ENCODE assay signal across 1 cellular context in genomic region chrX:24025741-24026402, GRCh38.
TF ChIP-seq lines count a peak whose summit lies in the region.

No MANE protein-coding gene starts in this region.

TF ChIP-seq in K562, 482 proteins besides CTCF, POLR2A, EP300 and RAD21 (continued from another document and continues in another):
- TF ChIP-seq ZNF57 (CRISPR knock-in tag; IDR thresholded peaks at IDR 0.05) (no peak), HNRNPH1 (optimal IDR thresholded peaks at IDR 0.05; ENCODE audit: low read depth, low read length) (no peak), ZNF347 (CRISPR knock-in tag; IDR thresholded peaks at IDR 0.05; ENCODE audit: low read depth) (no peak), HDAC2 (IDR thresholded peaks at IDR 0.05) (no peak), YY1 (IDR thresholded peaks at IDR 0.05; ENCODE audit: borderline replicate concordance in 1 of 3, control insufficient read depth in 1 of 3, extremely low read depth in 1 of 3, insufficient read depth in 3 of 3, insufficient read length in 1 of 3, insufficient replicate concordance in 2 of 3, low read depth in 1 of 3, low read length in 2 of 3) (no peak), PYGO2 (tag; IDR thresholded peaks at IDR 0.05) (no peak), FOXM1 (IDR thresholded peaks at IDR 0.05; ENCODE audit: low read depth) (no peak), FOXM1 (CRISPR knock-in tag; IDR thresholded peaks at IDR 0.05; ENCODE audit: low read depth) (no peak), NR2C2 (CRISPR knock-in tag; IDR thresholded peaks at IDR 0.05) (no peak), NR2C2 (tag; IDR thresholded peaks at IDR 0.05) (peak; percentile 34; the same call in 1 of the 2 replicates), CHCHD3 (CRISPR knock-in tag; IDR thresholded peaks at IDR 0.05) (no peak), MAFF (IDR thresholded peaks at IDR 0.05; ENCODE audit: low read length) (no peak), DIDO1 (tag; IDR thresholded peaks at IDR 0.05; ENCODE audit: low read depth) (no peak), ZNF644 (tag; IDR thresholded peaks at IDR 0.05; ENCODE audit: low read depth) (no peak), BMI1 (IDR thresholded peaks at IDR 0.05; ENCODE audit: low read length) (no peak), TSC22D4 (tag; IDR thresholded peaks at IDR 0.05) (no peak), RCOR1 (IDR thresholded peaks at IDR 0.05; ENCODE audit: borderline replicate concordance in 1 of 2, low read depth in 2 of 2, low read length in 2 of 2) (no peak), ZNF184 (CRISPR knock-in tag; IDR thresholded peaks at IDR 0.05) (no peak), ZNF589 (CRISPR knock-in tag; IDR thresholded peaks at IDR 0.05; ENCODE audit: low read depth) (peak; percentile 66; the same call in 1 of the 2 replicates), ZNF165 (CRISPR knock-in tag; IDR thresholded peaks at IDR 0.05; ENCODE audit: borderline replicate concordance) (no peak), SMARCC2 (IDR thresholded peaks at IDR 0.05; ENCODE audit: low read depth) (peak; percentile 29; the same call in 1 of the 2 replicates), NFE2 (IDR thresholded peaks at IDR 0.05; ENCODE audit: low read depth) (no peak), ZBTB17 (CRISPR knock-in tag; IDR thresholded peaks at IDR 0.05) (no peak), ZNF121 (CRISPR knock-in tag; conservative IDR thresholded peaks at IDR 0.05) (no peak), THRA (IDR thresholded peaks at IDR 0.05) (no peak), SMARCA5 (IDR thresholded peaks at IDR 0.05) (no peak), SNIP1 (IDR thresholded peaks at IDR 0.05; ENCODE audit: low read depth) (no peak), ZNF124 (CRISPR knock-in tag; IDR thresholded peaks at IDR 0.05) (no peak), ZC3H11A (IDR thresholded peaks at IDR 0.05; ENCODE audit: low read depth, low read length) (no peak), MYC (IDR thresholded peaks at IDR 0.05; ENCODE audit: low read depth, low read length) (no peak; the same call in 1 of the 2 replicates), MYC (CRISPR knock-in tag; IDR thresholded peaks at IDR 0.05; ENCODE audit: borderline replicate concordance, low read depth) (no peak), SREBF1 (IDR thresholded peaks at IDR 0.05; ENCODE audit: borderline replicate concordance, low read depth, low read length) (no peak), RB1 (IDR thresholded peaks at IDR 0.05; ENCODE audit: low read depth) (peak; percentile 22; the same call in 1 of the 2 replicates), ARID1B (IDR thresholded peaks at IDR 0.05) (no peak), FOSL1 (tag; conservative IDR thresholded peaks at IDR 0.05) (peak; percentile 46), SP1 (CRISPR knock-in tag; IDR thresholded peaks at IDR 0.05) (0 out of 2 replicates have a peak, but pooled peaks have one; percentile 40), CEBPG (CRISPR knock-in tag; IDR thresholded peaks at IDR 0.05) (peak; percentile 93), CEBPG (tag; conservative IDR thresholded peaks at IDR 0.05 in 1 of 2, IDR thresholded peaks at IDR 0.05 in 1 of 2) (peak; percentile 99), ESRRA (IDR thresholded peaks at IDR 0.05; ENCODE audit: borderline replicate concordance, low read depth) (0 out of 2 replicates have a peak, but pooled peaks have one; percentile 22), CXXC5 (CRISPR knock-in tag; IDR thresholded peaks at IDR 0.05) (peak; percentile 52), ZNF584 (CRISPR knock-in tag; IDR thresholded peaks at IDR 0.05; ENCODE audit: low read depth) (no peak), ZNF23 (CRISPR knock-in tag; IDR thresholded peaks at IDR 0.05) (no peak), MEF2D (tag; conservative IDR thresholded peaks at IDR 0.05; ENCODE audit: low read depth) (no peak), ZBTB40 (IDR thresholded peaks at IDR 0.05) (no peak), ZBTB40 (CRISPR knock-in tag; IDR thresholded peaks at IDR 0.05) (no peak), E2F8 (IDR thresholded peaks at IDR 0.05; ENCODE audit: low read depth, partially characterized antibody) (no peak), EP400 (IDR thresholded peaks at IDR 0.05) (peak; percentile 82), JUNB (CRISPR knock-in tag; conservative IDR thresholded peaks at IDR 0.05) (0 out of 2 replicates have a peak, but pooled peaks have one; percentile 34), TSHZ1 (CRISPR knock-in tag; IDR thresholded peaks at IDR 0.05) (no peak), HLTF (IDR thresholded peaks at IDR 0.05) (no peak), STAG1 (CRISPR knock-in tag; IDR thresholded peaks at IDR 0.05; ENCODE audit: borderline replicate concordance) (no peak), POLR2G (IDR thresholded peaks at IDR 0.05; ENCODE audit: low read depth, low read length) (0 out of 2 replicates have a peak, but pooled peaks have one; percentile 22), GABPA (tag; conservative IDR thresholded peaks at IDR 0.05; ENCODE audit: low read depth) (peak; percentile 84), NFIX (CRISPR knock-in tag; IDR thresholded peaks at IDR 0.05; ENCODE audit: low read depth) (no peak), NCOR1 (IDR thresholded peaks at IDR 0.05) (no peak), SMAD4 (CRISPR knock-in tag; conservative IDR thresholded peaks at IDR 0.05) (peak; percentile 59; the same call in 1 of the 2 replicates), ILF3 (IDR thresholded peaks at IDR 0.05; ENCODE audit: borderline replicate concordance) (no peak), HMGXB4 (CRISPR knock-in tag; IDR thresholded peaks at IDR 0.05) (0 out of 2 replicates have a peak, but pooled peaks have one; percentile 17), ZNF12 (CRISPR knock-in tag; IDR thresholded peaks at IDR 0.05) (no peak), MAFK (IDR thresholded peaks at IDR 0.05; ENCODE audit: low read length) (no peak)
